In the genomic region with DNA sequence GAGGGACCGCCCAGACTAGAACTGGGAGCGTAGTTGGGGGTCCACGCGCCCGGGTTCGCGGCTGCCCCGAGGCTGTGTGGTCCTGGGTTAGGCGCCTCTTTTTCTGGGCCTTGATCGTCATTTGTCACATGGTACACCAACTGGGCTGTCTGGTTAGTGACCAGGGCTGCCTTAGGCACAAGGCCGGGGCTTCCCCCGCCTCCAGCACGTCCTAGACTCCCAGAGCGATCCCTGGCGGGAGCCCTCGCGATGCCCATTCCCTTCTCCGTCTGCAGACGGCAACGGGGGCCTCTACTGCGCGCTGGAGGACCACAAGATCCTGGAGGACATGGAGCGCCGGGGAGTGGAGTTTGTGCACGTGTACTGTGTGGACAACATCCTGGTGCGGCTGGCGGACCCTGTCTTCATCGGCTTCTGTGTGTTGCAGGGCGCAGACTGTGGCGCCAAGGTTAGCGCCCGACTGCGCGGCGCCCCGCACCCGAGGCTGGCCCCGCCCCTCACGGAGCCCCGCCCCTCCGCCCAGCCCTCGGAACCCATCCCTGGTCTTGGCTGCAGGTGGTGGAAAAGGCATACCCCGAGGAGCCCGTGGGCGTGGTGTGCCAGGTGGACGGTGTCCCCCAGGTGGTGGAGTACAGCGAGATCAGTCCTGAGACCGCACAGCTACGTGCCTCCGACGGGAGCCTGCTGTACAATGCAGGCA, we compare ENCODE assay signal across 1 cellular context.
TF ChIP-seq lines count a peak whose summit lies in the region.

No MANE protein-coding gene starts in this region.

TF ChIP-seq in HCT116, 20 proteins besides CTCF, POLR2A, EP300 and RAD21:
- TF ChIP-seq YY1 (IDR thresholded peaks at IDR 0.05; ENCODE audit: extremely low read depth, insufficient replicate concordance, low read depth, low read length) (no peak), SRF (IDR thresholded peaks at IDR 0.05; ENCODE audit: low read depth) (no peak), ATF3 (IDR thresholded peaks at IDR 0.05) (no peak), ZNF274 (IDR thresholded peaks at IDR 0.05; ENCODE audit: low read depth, low read length) (no peak), TCF7L2 (IDR thresholded peaks at IDR 0.05; ENCODE audit: borderline replicate concordance, extremely low read depth, insufficient read depth, insufficient read length) (no peak), POLR2AphosphoS5 (IDR thresholded peaks at IDR 0.05; ENCODE audit: low read depth, low read length) (no peak), SIN3A (IDR thresholded peaks at IDR 0.05; ENCODE audit: low read depth) (no peak), CEBPB (IDR thresholded peaks at IDR 0.05; ENCODE audit: low read depth) (no peak), JUND (IDR thresholded peaks at IDR 0.05) (no peak), ZFX (IDR thresholded peaks at IDR 0.05) (no peak), SP1 (IDR thresholded peaks at IDR 0.05; ENCODE audit: low read depth) (no peak), EGR1 (IDR thresholded peaks at IDR 0.05; ENCODE audit: low read depth) (no peak), CBX3 (IDR thresholded peaks at IDR 0.05; ENCODE audit: low read depth) (no peak), EZH2 (IDR thresholded peaks at IDR 0.05) (no peak), MAX (IDR thresholded peaks at IDR 0.05) (no peak), FOSL1 (IDR thresholded peaks at IDR 0.05; ENCODE audit: low read depth) (no peak), ELF1 (IDR thresholded peaks at IDR 0.05; ENCODE audit: borderline replicate concordance, low read depth) (no peak), EZH2phosphoT487 (IDR thresholded peaks at IDR 0.05; ENCODE audit: borderline replicate concordance) (no peak)
- TF ChIP-seq, protein P1, sequence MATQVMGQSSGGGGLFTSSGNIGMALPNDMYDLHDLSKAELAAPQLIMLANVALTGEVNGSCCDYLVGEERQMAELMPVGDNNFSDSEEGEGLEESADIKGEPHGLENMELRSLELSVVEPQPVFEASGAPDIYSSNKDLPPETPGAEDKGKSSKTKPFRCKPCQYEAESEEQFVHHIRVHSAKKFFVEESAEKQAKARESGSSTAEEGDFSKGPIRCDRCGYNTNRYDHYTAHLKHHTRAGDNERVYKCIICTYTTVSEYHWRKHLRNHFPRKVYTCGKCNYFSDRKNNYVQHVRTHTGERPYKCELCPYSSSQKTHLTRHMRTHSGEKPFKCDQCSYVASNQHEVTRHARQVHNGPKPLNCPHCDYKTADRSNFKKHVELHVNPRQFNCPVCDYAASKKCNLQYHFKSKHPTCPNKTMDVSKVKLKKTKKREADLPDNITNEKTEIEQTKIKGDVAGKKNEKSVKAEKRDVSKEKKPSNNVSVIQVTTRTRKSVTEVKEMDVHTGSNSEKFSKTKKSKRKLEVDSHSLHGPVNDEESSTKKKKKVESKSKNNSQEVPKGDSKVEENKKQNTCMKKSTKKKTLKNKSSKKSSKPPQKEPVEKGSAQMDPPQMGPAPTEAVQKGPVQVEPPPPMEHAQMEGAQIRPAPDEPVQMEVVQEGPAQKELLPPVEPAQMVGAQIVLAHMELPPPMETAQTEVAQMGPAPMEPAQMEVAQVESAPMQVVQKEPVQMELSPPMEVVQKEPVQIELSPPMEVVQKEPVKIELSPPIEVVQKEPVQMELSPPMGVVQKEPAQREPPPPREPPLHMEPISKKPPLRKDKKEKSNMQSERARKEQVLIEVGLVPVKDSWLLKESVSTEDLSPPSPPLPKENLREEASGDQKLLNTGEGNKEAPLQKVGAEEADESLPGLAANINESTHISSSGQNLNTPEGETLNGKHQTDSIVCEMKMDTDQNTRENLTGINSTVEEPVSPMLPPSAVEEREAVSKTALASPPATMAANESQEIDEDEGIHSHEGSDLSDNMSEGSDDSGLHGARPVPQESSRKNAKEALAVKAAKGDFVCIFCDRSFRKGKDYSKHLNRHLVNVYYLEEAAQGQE (IDR thresholded peaks at IDR 0.05; ENCODE audit: low read depth) = no peak
- TF ChIP-seq, protein P2, sequence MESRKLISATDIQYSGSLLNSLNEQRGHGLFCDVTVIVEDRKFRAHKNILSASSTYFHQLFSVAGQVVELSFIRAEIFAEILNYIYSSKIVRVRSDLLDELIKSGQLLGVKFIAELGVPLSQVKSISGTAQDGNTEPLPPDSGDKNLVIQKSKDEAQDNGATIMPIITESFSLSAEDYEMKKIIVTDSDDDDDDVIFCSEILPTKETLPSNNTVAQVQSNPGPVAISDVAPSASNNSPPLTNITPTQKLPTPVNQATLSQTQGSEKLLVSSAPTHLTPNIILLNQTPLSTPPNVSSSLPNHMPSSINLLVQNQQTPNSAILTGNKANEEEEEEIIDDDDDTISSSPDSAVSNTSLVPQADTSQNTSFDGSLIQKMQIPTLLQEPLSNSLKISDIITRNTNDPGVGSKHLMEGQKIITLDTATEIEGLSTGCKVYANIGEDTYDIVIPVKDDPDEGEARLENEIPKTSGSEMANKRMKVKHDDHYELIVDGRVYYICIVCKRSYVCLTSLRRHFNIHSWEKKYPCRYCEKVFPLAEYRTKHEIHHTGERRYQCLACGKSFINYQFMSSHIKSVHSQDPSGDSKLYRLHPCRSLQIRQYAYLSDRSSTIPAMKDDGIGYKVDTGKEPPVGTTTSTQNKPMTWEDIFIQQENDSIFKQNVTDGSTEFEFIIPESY (IDR thresholded peaks at IDR 0.05; ENCODE audit: extremely low read depth, insufficient replicate concordance, low read length) = no peak
